Comparison of ENCODE assay signal across 16 cellular contexts in the genomic region with DNA sequence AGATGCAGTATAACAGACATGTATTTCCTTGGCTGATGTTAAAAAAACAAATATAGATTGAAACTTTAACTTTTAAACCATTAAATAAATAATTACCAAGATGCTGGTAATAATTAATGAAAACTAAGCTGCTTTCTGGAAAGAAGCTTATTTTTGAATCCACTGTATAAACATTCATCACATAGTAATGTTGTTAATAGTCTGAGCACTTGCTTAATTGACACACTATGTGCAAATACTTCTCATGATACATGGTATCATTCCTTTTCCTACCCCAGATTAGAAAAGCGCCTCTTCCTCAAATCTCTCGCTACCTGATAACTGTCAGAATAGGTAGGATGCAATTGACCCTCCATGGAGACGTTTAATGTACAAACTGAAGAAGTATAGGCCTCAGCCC. TPM values are rescaled to one million over a fixed set of nuclear protein-coding genes. Genes with fewer than 3 reads are reported as not detected.
A peak's percentile ranks its signal among the peaks of the same experiment; 100 is the strongest.
DNase-seq lines count a peak whose midpoint lies in the region; ATAC-seq, FAIRE-seq and TF ChIP-seq lines count a peak whose summit lies in the region.
"Had no signal": no experiment of that assay in that cellular context is flagged by ENCODE, and none has a peak within 500 bp of the region (broad histone marks: within the 10 kb centered on the region; RNA-seq: fewer than 3 reads in every experiment).

No MANE protein-coding gene starts in this region.

- WGBS in mammary epithelial cell (ENCODE audit: low coverage, missing lambda C conversion rate) = 90% methylated on average over 3 of the region's 3 CpGs
- 100% methylated on average over 3 of the region's 3 CpGs for WGBS in mesenchymal stem cell

- H3K14ac ChIP-seq in mesenchymal stem cell (ENCODE audit: low read length in 2 of 2) = no peak overlapping the region

- intact Hi-C loops in MCF 10A (cut with micrococcal nuclease) (no loop called here), mammary epithelial cell (cut with micrococcal nuclease) (no loop called here)

- H3K4ac ChIP-seq in mesenchymal stem cell (ENCODE audit: low read depth in 1 of 2, low read length in 2 of 2) = no peak overlapping the region

- H2BK5ac ChIP-seq in mesenchymal stem cell (ENCODE audit: low read depth, low read length, poor library complexity, severe bottlenecking) = no peak overlapping the region

- H3K36me3 ChIP-seq in mammary epithelial cell (ENCODE audit: insufficient read depth, low read length) (no peaks in the 10 kb centered on the region), astrocyte (ENCODE audit: insufficient read depth, low read length) (no peaks in the 10 kb centered on the region), mesenchymal stem cell (ENCODE audit: control insufficient read depth in 1 of 2, insufficient read depth in 2 of 2, low read depth in 1 of 2, low read length in 2 of 2) (no peaks in the 10 kb centered on the region)
- H3K36me3 ChIP-seq: BE2C had no signal

- H3K4me2 ChIP-seq in mammary epithelial cell (ENCODE audit: insufficient read depth, low read depth, low read length) (no peak overlapping the region), astrocyte (ENCODE audit: low read length) (no peak overlapping the region), mesenchymal stem cell (ENCODE audit: low read length, poor library complexity, severe bottlenecking) (no peak overlapping the region)
- H3K4me2 ChIP-seq: GM23338, KMS-11 had no signal

- CTCF ChIA-PET in MCF 10A (lab: Yijun Ruan, JAX) = interaction anchor here (0.6 to 3.8 kb wide), 3 partner anchors 9 to 381 kb away, joined by 4 to 21 read pairs (median 18); no protein-coding TSS in a partner anchor
- CTCF ChIA-PET in mammary epithelial cell (lab: Charles Lee; ENCODE audit: low non-redundant PET) = no interaction called here

- no peak overlapping the region for H2BK12ac ChIP-seq in mesenchymal stem cell (ENCODE audit: low read length in 2 of 2)

- H2BK15ac ChIP-seq in mesenchymal stem cell (ENCODE audit: low read depth, poor library complexity, severe bottlenecking) = no peak overlapping the region

- peak overlapping the region; percentile 98 for H3K27ac Mint-ChIP-seq in MCF 10A (ENCODE audit: low read depth, unreplicated experiment)
- no peak overlapping the region for H3K27ac Mint-ChIP-seq in astrocyte (ENCODE audit: unreplicated experiment)
- H3K27ac Mint-ChIP-seq: CD4-positive, alpha-beta memory T cell; GM23338 had no signal

- no peak for ATAC-seq in GM18519 (IDR thresholded peaks at IDR 0.05; ENCODE audit: low FRiP score, unreplicated experiment)
- ATAC-seq: GM23338 had no signal

- H3K27me3 ChIP-seq in mammary epithelial cell (ENCODE audit: insufficient read depth, low read length) (no peaks in the 10 kb centered on the region), astrocyte (ENCODE audit: insufficient read depth, low read length) (no peaks in the 10 kb centered on the region), mesenchymal stem cell (ENCODE audit: control insufficient read depth in 1 of 2, insufficient read depth in 1 of 2, low read length in 2 of 2) (no peaks in the 10 kb centered on the region)
- H3K27me3 ChIP-seq: BE2C had no signal

- no peak overlapping the region for H3K27ac ChIP-seq in mammary epithelial cell (ENCODE audit: insufficient read depth, low read depth, low read length)
- no peak overlapping the region for H3K27ac ChIP-seq in astrocyte (ENCODE audit: low read depth, low read length)
- H3K27ac ChIP-seq in mesenchymal stem cell (ENCODE audit: low read length, poor library complexity, severe bottlenecking) = peak overlapping the region; percentile 79
- H3K27ac ChIP-seq: C4-2B, KMS-11 had no signal

- H2BK120ac ChIP-seq in mesenchymal stem cell (ENCODE audit: low read depth, low read length) = no peak overlapping the region

- dilution Hi-C loops in mammary epithelial cell (cut with HindIII; ENCODE audit: low sequenced_read_pairs) = no loop called here

- H3K9me3 ChIP-seq in mammary epithelial cell (replicated peaks; ENCODE audit: insufficient read depth, low read length) (no peaks in the 10 kb centered on the region), astrocyte (ENCODE audit: insufficient read depth, low read depth, low read length) (no peaks in the 10 kb centered on the region), mesenchymal stem cell (ENCODE audit: control insufficient read depth, low read length) (no peaks in the 10 kb centered on the region)

- H3K4me1 Mint-ChIP-seq in MCF 10A (ENCODE audit: insufficient read depth, unreplicated experiment) (peaks cover 49% of the 10 kb centered on the region), astrocyte (ENCODE audit: low read depth, unreplicated experiment) (no peaks in the 10 kb centered on the region)
- H3K4me1 Mint-ChIP-seq: CD4-positive, alpha-beta memory T cell had no signal

- H3K36me3 Mint-ChIP-seq in MCF 10A (ENCODE audit: insufficient read depth, unreplicated experiment) (no peaks in the 10 kb centered on the region), astrocyte (ENCODE audit: low read depth, unreplicated experiment) (no peaks in the 10 kb centered on the region)

- H2AFZ ChIP-seq in mammary epithelial cell (ENCODE audit: low read depth, low read length) = no peak overlapping the region
- no peak overlapping the region for H2AFZ ChIP-seq in astrocyte (ENCODE audit: low read depth, low read length)
- no peak overlapping the region for H2AFZ ChIP-seq in mesenchymal stem cell (ENCODE audit: low read depth, low read length)

- H3K4me3 Mint-ChIP-seq in MCF 10A (ENCODE audit: unreplicated experiment) = no peak overlapping the region
- H3K4me3 Mint-ChIP-seq in astrocyte (ENCODE audit: unreplicated experiment) = no peak overlapping the region
- H3K4me3 Mint-ChIP-seq: GM23338 had no signal

- no peak overlapping the region for H3K4me3 ChIP-seq in mammary epithelial cell (replicated peaks in 1 of 3; ENCODE audit: insufficient read depth in 1 of 3, low read depth in 2 of 3, low read length in 3 of 3)
- H3K4me3 ChIP-seq in astrocyte (ENCODE audit: insufficient read depth, low read depth, low read length) = no peak overlapping the region
- no peak overlapping the region for H3K4me3 ChIP-seq in mesenchymal stem cell (ENCODE audit: insufficient read depth in 1 of 2, low read depth in 1 of 2, low read length in 2 of 2)
- H3K4me3 ChIP-seq: GM23338 had no signal

- H3K9me3 Mint-ChIP-seq in MCF 10A (ENCODE audit: unreplicated experiment) (no peaks in the 10 kb centered on the region), astrocyte (ENCODE audit: unreplicated experiment) (no peaks in the 10 kb centered on the region)
- H3K9me3 Mint-ChIP-seq: CD4-positive, alpha-beta memory T cell; GM23338 had no signal

- in situ Hi-C loops in mammary epithelial cell (cut with MboI; ENCODE audit: low sequenced_read_pairs in 2 of 2) = no loop called here

- H4K91ac ChIP-seq in mesenchymal stem cell (ENCODE audit: low read length) = no peak overlapping the region

- H3K23ac ChIP-seq in mesenchymal stem cell (ENCODE audit: low read length in 2 of 2) = no peak overlapping the region

- POLR2A ChIA-PET in MCF 10A (lab: Yijun Ruan, JAX) = interaction anchor here (0.9 to 9.5 kb wide), 5 partner anchors 15 to 113 kb away, joined by 3 to 235 read pairs (median 5); a partner anchor contains a TSS

- BruUV-seq in MCF 10A (replicated peaks; lab: Mats Ljungman, UMichigan) (no TSS peak), mammary epithelial cell (replicated peaks; lab: Mats Ljungman, UMichigan) (no TSS peak)

- peak; percentile 23 for FAIRE-seq in astrocyte (lab: Jason Lieb, UNC)

- no peak overlapping the region for H2AK5ac ChIP-seq in mesenchymal stem cell (ENCODE audit: low read length, severe bottlenecking)

- H4K20me1 ChIP-seq in mammary epithelial cell (ENCODE audit: insufficient read depth, low read length) (no peaks in the 10 kb centered on the region), astrocyte (ENCODE audit: insufficient read depth, low read length) (no peaks in the 10 kb centered on the region)

- H3K9ac ChIP-seq in mammary epithelial cell (ENCODE audit: insufficient read depth, low read length) (no peak overlapping the region), astrocyte (ENCODE audit: low read length) (no peak overlapping the region), mesenchymal stem cell (ENCODE audit: low read length) (no peak overlapping the region)
- H3K9ac ChIP-seq: KMS-11 had no signal

- no peaks in the 10 kb centered on the region for H3K27me3 Mint-ChIP-seq in MCF 10A (ENCODE audit: insufficient read depth, unreplicated experiment)
- H3K27me3 Mint-ChIP-seq in astrocyte (ENCODE audit: low read depth, unreplicated experiment) = no peaks in the 10 kb centered on the region

- no peak overlapping the region for H4K8ac ChIP-seq in mesenchymal stem cell (ENCODE audit: low read length)

- TF ChIP-seq CTCF in MCF 10A (IDR thresholded peaks at IDR 0.05; ENCODE audit: unreplicated experiment) (no peak), mammary epithelial cell (conservative IDR thresholded peaks at IDR 0.05 in 1 of 2, IDR thresholded peaks at IDR 0.05 in 1 of 2; ENCODE audit: extremely low read depth in 1 of 2, insufficient read depth in 1 of 2, low read depth in 1 of 2, low read length in 2 of 2) (no peak), astrocyte (IDR thresholded peaks at IDR 0.05; ENCODE audit: insufficient read depth, low read depth, low read length) (no peak)

- H3K18ac ChIP-seq in mesenchymal stem cell (ENCODE audit: low read depth in 1 of 2, low read length in 2 of 2) = no peak overlapping the region

- DNase-seq in MCF 10A (ENCODE audit: unreplicated experiment) (no peak), mammary epithelial cell (no peak), astrocyte (ENCODE audit: low read depth) (no peak), mesenchymal stem cell (no peak), DMS 273 (lab: John Stamatoyannopoulos, UW; ENCODE audit: unreplicated experiment) (no peak)
- no peak for DNase-seq in stimulated activated naive CD4-positive, alpha-beta T cell (lab: John Stamatoyannopoulos, UW)
- DNase-seq: 8988T; BE2C; CD4-positive, alpha-beta memory T cell; H7 had no signal

- H3K79me1 ChIP-seq in mesenchymal stem cell (replicated peaks; ENCODE audit: low read length, poor library complexity, severe bottlenecking) = peaks cover 1% of the 10 kb centered on the region

- no peaks in the 10 kb centered on the region for H3K79me2 ChIP-seq in mammary epithelial cell (ENCODE audit: insufficient read depth, low read length)
- no peaks in the 10 kb centered on the region for H3K79me2 ChIP-seq in astrocyte (ENCODE audit: insufficient read depth, low read length)

- H3K4me1 ChIP-seq in mammary epithelial cell (ENCODE audit: insufficient read depth, low read length) (no peaks in the 10 kb centered on the region), astrocyte (ENCODE audit: insufficient read depth, low read length) (peaks cover 14% of the 10 kb centered on the region), mesenchymal stem cell (ENCODE audit: control insufficient read depth, insufficient read depth, low read depth, low read length) (peaks cover 2% of the 10 kb centered on the region)

RNA-seq across cellular contexts. Expression of a gene that starts 15.0 kb away (rescaled TPM):
- total RNA-seq in MCF 10A (2022) (0.29 and 0.96 TPM in 2 replicates), mammary epithelial cell (under 1 TPM; 0.16 to 0.17 TPM), astrocyte (0.11 TPM in 1 of 2 replicates, not detected in the other)
- polyA plus RNA-seq in mammary epithelial cell = not detected
- not detected for polyA minus RNA-seq in mammary epithelial cell
- polyA plus RNA-seq in mesenchymal stem cell (2013, experiment 1 of 2) = 0.06 TPM
- polyA plus RNA-seq in mesenchymal stem cell (2013, experiment 2 of 2) = not detected
- total RNA-seq: Daoy, HT1080 had no signal
- polyA plus RNA-seq: CD4-positive, alpha-beta memory T cell had no signal

RNA-seq across cellular contexts. Expression of a gene that starts 16.0 kb away (rescaled TPM):
- 43.5 and 65.4 TPM in 2 replicates for total RNA-seq in MCF 10A (2022)
- 10 to 100 TPM; 27.5 to 36.8 TPM for total RNA-seq in mammary epithelial cell
- 12.4 TPM for polyA plus RNA-seq in mammary epithelial cell
- polyA minus RNA-seq in mammary epithelial cell = 8.6 TPM
- total RNA-seq in astrocyte = 14.7 and 16.4 TPM in 2 replicates
- 7.5 TPM for polyA plus RNA-seq in mesenchymal stem cell (2013, experiment 1 of 2)
- polyA plus RNA-seq in mesenchymal stem cell (2013, experiment 2 of 2) = 7.1 TPM
